ENCODE assay signal across 8 cellular contexts in the genomic region with DNA sequence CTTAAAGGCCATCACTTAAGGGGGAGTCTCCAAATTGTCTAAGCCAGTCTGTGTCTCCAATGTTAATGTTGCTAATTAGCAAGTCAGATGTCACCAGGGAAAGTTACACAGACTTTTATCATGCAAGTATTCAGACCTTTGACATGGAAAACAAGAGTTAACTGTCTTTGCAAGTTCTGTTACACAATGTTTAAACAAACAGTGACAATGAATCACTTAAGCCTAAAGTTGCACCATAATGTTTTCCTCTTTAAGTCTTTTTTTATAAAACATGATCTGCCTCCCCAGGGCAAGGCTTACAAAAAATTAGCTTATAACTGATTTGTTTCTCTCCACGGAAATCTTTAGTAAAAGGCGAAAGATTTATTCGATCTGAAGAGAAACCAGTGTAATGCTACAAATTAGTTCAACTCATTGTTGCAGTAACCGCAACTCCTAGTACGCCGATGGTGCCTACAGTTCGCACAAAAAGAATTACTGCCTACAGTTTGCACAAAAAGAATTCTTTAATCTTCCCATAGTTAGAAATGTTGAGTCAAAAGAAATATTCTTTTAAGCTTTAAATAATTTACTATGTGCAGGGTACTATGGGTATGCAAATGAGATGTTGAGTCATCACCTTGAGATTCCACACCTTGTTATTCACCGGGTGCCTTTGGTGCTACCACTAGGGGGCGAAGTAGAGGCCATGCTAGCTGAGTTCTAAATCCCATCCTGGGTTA. TPM values are rescaled to one million over a fixed set of nuclear protein-coding genes. Genes with fewer than 3 reads are reported as not detected.
DNase-seq lines count a peak whose midpoint lies in the region; ATAC-seq, FAIRE-seq and TF ChIP-seq lines count a peak whose summit lies in the region.

No MANE protein-coding gene starts in this region.

- H3K4me3 ChIP-seq in A549 (no peak overlapping the region), mesendoderm (ENCODE audit: low read length) (no peak overlapping the region)

- H3K36me3 ChIP-seq in mesendoderm (ENCODE audit: control insufficient read depth, insufficient read depth, low read length): no peaks in the 10 kb centered on the region

- no peak overlapping the region for H2AK5ac ChIP-seq in mesendoderm (ENCODE audit: low read length)

- no peak overlapping the region for H3K18ac ChIP-seq in mesendoderm (ENCODE audit: low read length)

- WGBS in A549 (ENCODE audit: missing lambda C conversion rate): 2% methylated on average over 9 of the region's 9 CpGs
- WGBS in mesendoderm (ENCODE audit: extremely low coverage, insufficient coverage, low lambda C conversion rate): no CpG with 5 or more reads among the region's 9 CpGs

- no peak overlapping the region for H4K5ac ChIP-seq in mesendoderm (ENCODE audit: low read length)

- H3K27me3 ChIP-seq in mesendoderm (ENCODE audit: insufficient read depth, low read length, poor library complexity): no peaks in the 10 kb centered on the region

- H3K36me3 Mint-ChIP-seq in WTC11: no peaks in the 10 kb centered on the region
- peaks cover 12% of the 10 kb centered on the region for H3K36me3 Mint-ChIP-seq in stimulated activated memory B cell treated with anti-CD40 and anti-IgM and Interleukin-4, amounts not matched to agents 10 μg/mL and 1 μg/mL and 100 μg/mL, for 72 hours

- peak; percentile 46 to 58; a peak in 4 of 5 replicates for TF ChIP-seq RAD21 in A549 (conservative IDR thresholded peaks at IDR 0.05 in 1 of 2, IDR thresholded peaks at IDR 0.05 in 1 of 2)

- H2BK5ac ChIP-seq in mesendoderm (ENCODE audit: low read length): no peak overlapping the region

- no peak overlapping the region for H3K4ac ChIP-seq in mesendoderm (ENCODE audit: low read depth, low read length)

- peak; percentile 96 for FAIRE-seq in A549 (lab: Jason Lieb, UNC)

- no peak overlapping the region for H3K56ac ChIP-seq in mesendoderm (ENCODE audit: low read length)

- H3K4me1 Mint-ChIP-seq in WTC11: peaks cover 55% of the 10 kb centered on the region
- peaks cover 16% of the 10 kb centered on the region for H3K4me1 Mint-ChIP-seq in stimulated activated memory B cell treated with anti-CD40 and anti-IgM and Interleukin-4, amounts not matched to agents 10 μg/mL and 1 μg/mL and 100 μg/mL, for 72 hours

- POLR2A ChIA-PET in A549 (lab: Yijun Ruan, JAX) (interaction anchor here (0.6 to 2.3 kb wide), 23 partner anchors 10 to 1143 kb away, joined by 3 to 25 read pairs (median 6); a partner anchor contains a TSS), WTC11 (lab: Charles Lee) (interaction anchor here (0.6 to 1.5 kb wide), 7 partner anchors 11 to 886 kb away, joined by 3 to 6 read pairs (median 3); a partner anchor contains a TSS)

- peak; percentile 80 to 97 for DNase-seq in A549 (ENCODE audit: low read depth in 1 of 2, low spot score in 1 of 2)
- DNase-seq in GM13977 (ENCODE audit: low spot score): peak; percentile 66
- DNase-seq in NCI-H1436 treated with DMSO at 0.1 percent for 48 hours (lab: John Stamatoyannopoulos, UW): peak; percentile 11
- peak; percentile 93 for DNase-seq in WTC11 (ENCODE audit: low spot score)
- DNase-seq in dedifferentiated amniotic fluid mesenchymal stem cell (ENCODE audit: extremely low spot score): peak; percentile 63
- DNase-seq in mesendoderm: peak; percentile 100

- TF ChIP-seq CTCF in A549 (IDR thresholded peaks at IDR 0.05) (peak; percentile 96), GM13977 (IDR thresholded peaks at IDR 0.05; ENCODE audit: extremely low read depth, insufficient read depth, missing control alignments) (peak; percentile 61), WTC11 (IDR thresholded peaks at IDR 0.05) (peak; percentile 91)

- no peaks in the 10 kb centered on the region for H3K9me3 ChIP-seq in A549

- no peak overlapping the region for H2BK120ac ChIP-seq in mesendoderm (ENCODE audit: low read depth, low read length)

- no peak overlapping the region for H4K8ac ChIP-seq in mesendoderm (ENCODE audit: low read depth, low read length)

- H3K23ac ChIP-seq in mesendoderm (ENCODE audit: low read length): no peak overlapping the region

- ATAC-seq in A549 (peak; percentile 80 to 88), HG02759 (IDR thresholded peaks at IDR 0.05; ENCODE audit: unreplicated experiment) (peak; percentile 83), WTC11 (peak; percentile 84)
- peak; percentile 87 for ATAC-seq in stimulated activated memory B cell treated with anti-CD40 and anti-IgM and Interleukin-4, amounts not matched to agents 10 μg/mL and 1 μg/mL and 100 μg/mL, for 72 hours

- peak overlapping the region; percentile 57 for H3K4me2 ChIP-seq in A549
- no peak overlapping the region for H3K4me2 ChIP-seq in mesendoderm (ENCODE audit: low read length)

- CTCF ChIA-PET in A549 (lab: Yijun Ruan, JAX) (interaction anchor here (0.5 to 13.4 kb wide), 26 partner anchors 8 to 1836 kb away, joined by 3 to 274 read pairs (median 4); a partner anchor contains a TSS), WTC11 (lab: Charles Lee) (interaction anchor here (0.6 to 4.1 kb wide), 27 partner anchors 8 to 883 kb away, joined by 3 to 32 read pairs (median 4); a partner anchor contains a TSS)

- peak; percentile 13 for TF ChIP-seq POLR2A in A549 (IDR thresholded peaks at IDR 0.05; ENCODE audit: low read length)

- TF ChIP-seq EP300 in A549 (IDR thresholded peaks at IDR 0.05): peak in 1 of 2 experiments; percentile 36; a peak in 1 of 5 replicates

- no peaks in the 10 kb centered on the region for H3K79me1 ChIP-seq in mesendoderm (ENCODE audit: low read length)

- H3K4me3 Mint-ChIP-seq in WTC11: peak overlapping the region; percentile 52
- H3K4me3 Mint-ChIP-seq in stimulated activated memory B cell treated with anti-CD40 and anti-IgM and Interleukin-4, amounts not matched to agents 10 μg/mL and 1 μg/mL and 100 μg/mL, for 72 hours: no peak overlapping the region

- H3K27ac Mint-ChIP-seq in WTC11: peak overlapping the region; percentile 98
- peak overlapping the region; percentile 84 for H3K27ac Mint-ChIP-seq in stimulated activated memory B cell treated with anti-CD40 and anti-IgM and Interleukin-4, amounts not matched to agents 10 μg/mL and 1 μg/mL and 100 μg/mL, for 72 hours

- no peaks in the 10 kb centered on the region for H3K79me2 ChIP-seq in mesendoderm (ENCODE audit: control insufficient read depth, insufficient read depth, low read length)

- no peaks in the 10 kb centered on the region for H3K9me3 Mint-ChIP-seq in WTC11
- no peaks in the 10 kb centered on the region for H3K9me3 Mint-ChIP-seq in stimulated activated memory B cell treated with anti-CD40 and anti-IgM and Interleukin-4, amounts not matched to agents 10 μg/mL and 1 μg/mL and 100 μg/mL, for 72 hours

- H3K9ac ChIP-seq in mesendoderm (ENCODE audit: low read length): no peak overlapping the region

- in situ Hi-C loops in GM13977 (cut with MboI; ENCODE audit: low pct_unique_long_range_greater_than_20kb, low sequenced_read_pairs, unreplicated experiment): no loop called here

- H3K4me1 ChIP-seq in A549 (peaks cover 41% of the 10 kb centered on the region), mesendoderm (ENCODE audit: control insufficient read depth, low read depth, low read length) (peaks cover 6% of the 10 kb centered on the region)

- H3K27me3 Mint-ChIP-seq in WTC11 (ENCODE audit: low read depth): peaks cover 46% of the 10 kb centered on the region
- H3K27me3 Mint-ChIP-seq in stimulated activated memory B cell treated with anti-CD40 and anti-IgM and Interleukin-4, amounts not matched to agents 10 μg/mL and 1 μg/mL and 100 μg/mL, for 72 hours: no peaks in the 10 kb centered on the region

- H2BK15ac ChIP-seq in mesendoderm (replicated peaks; ENCODE audit: low read depth): no peak overlapping the region

- H3K27ac ChIP-seq in A549 (peak overlapping the region; percentile 86 to 90), mesendoderm (ENCODE audit: low read depth, low read length) (peak overlapping the region; percentile 55)

TF ChIP-seq in A549, 52 proteins besides CTCF, POLR2A, EP300 and RAD21 (continues in another document):
- TF ChIP-seq ZFP36 (IDR thresholded peaks at IDR 0.05; ENCODE audit: borderline replicate concordance, partially characterized antibody) (no peak), NPAS2 (CRISPR knock-in tag; IDR thresholded peaks at IDR 0.05; ENCODE audit: borderline replicate concordance) (no peak), CHD4 (IDR thresholded peaks at IDR 0.05; ENCODE audit: borderline replicate concordance) (no peak), RFX5 (IDR thresholded peaks at IDR 0.05) (peak; percentile 93), KDM1A (IDR thresholded peaks at IDR 0.05; ENCODE audit: low read depth) (no peak), FOSB (CRISPR knock-in tag; IDR thresholded peaks at IDR 0.05) (peak; percentile 99), JUNB (IDR thresholded peaks at IDR 0.05) (peak; percentile 71), MAZ (IDR thresholded peaks at IDR 0.05; ENCODE audit: borderline replicate concordance, low read depth, low read length) (no peak), CBX2 (IDR thresholded peaks at IDR 0.05; ENCODE audit: borderline replicate concordance, low read depth) (no peak), HOXA7 (CRISPR knock-in tag; IDR thresholded peaks at IDR 0.05) (peak; percentile 99), HEYL (CRISPR knock-in tag; IDR thresholded peaks at IDR 0.05) (no peak), EHMT2 (IDR thresholded peaks at IDR 0.05; ENCODE audit: low read depth) (no peak)

TF ChIP-seq in WTC11, 78 proteins besides CTCF, POLR2A, EP300 and RAD21 (continues in another document):
- 0 out of 2 replicates have a peak, but pooled peaks have one; percentile 75 for TF ChIP-seq KAT7 (CRISPR knock-in tag; IDR thresholded peaks at IDR 0.05; ENCODE audit: borderline replicate concordance)
- peak; percentile 97 for TF ChIP-seq PRRX2 (CRISPR knock-in tag; IDR thresholded peaks at IDR 0.05)

RNA-seq across cellular contexts. Expression of a gene that starts 45.3 kb away (rescaled TPM):
- polyA plus RNA-seq in A549 (2011; rRNA removed) (4.5 and 5.0 TPM in 2 replicates), A549 (2017; fragmentation: RNase III; extraction: RNeasy Plus Mini Kit Qiagen cat#74134 plus additional on column Dnase treatment) (3.6 to 3.8 TPM (median 3.6 TPM) in 3 replicates)
- 2.1 and 2.5 TPM in 2 replicates for polyA plus RNA-seq in A549 (2012; cell fraction: cytosol; rRNA removed)
- polyA plus RNA-seq in A549 (2012; cell fraction: nucleus; rRNA removed): 3.6 and 4.4 TPM in 2 replicates
- 15.8 and 16.8 TPM in 2 replicates for polyA minus RNA-seq in A549 (2011; rRNA and poly(A)+ RNA removed)
- total RNA-seq in WTC11 (2021): 0.39 to 0.69 TPM (median 0.66 TPM) in 3 replicates
- polyA plus RNA-seq in mesendoderm (2013, experiment 1 of 2): 0.67 TPM
- polyA plus RNA-seq in mesendoderm (2013, experiment 2 of 2): 0.87 TPM

Comparison
In these comparisons a context has a peak if more than half of its experiments do, and no peak if none do; other contexts are left out.
1. DNase-seq: peak in every context shown above with its lines; median percentile 100 in mesendoderm; 93 in WTC11; 88 in A549; 66 in GM13977; 63 in dedifferentiated amniotic fluid mesenchymal stem cell; 11 in NCI-H1436 treated with DMSO at 0.1 percent for 48 hours.